26 cellular contexts compared by ENCODE assay signal in the genomic region with DNA sequence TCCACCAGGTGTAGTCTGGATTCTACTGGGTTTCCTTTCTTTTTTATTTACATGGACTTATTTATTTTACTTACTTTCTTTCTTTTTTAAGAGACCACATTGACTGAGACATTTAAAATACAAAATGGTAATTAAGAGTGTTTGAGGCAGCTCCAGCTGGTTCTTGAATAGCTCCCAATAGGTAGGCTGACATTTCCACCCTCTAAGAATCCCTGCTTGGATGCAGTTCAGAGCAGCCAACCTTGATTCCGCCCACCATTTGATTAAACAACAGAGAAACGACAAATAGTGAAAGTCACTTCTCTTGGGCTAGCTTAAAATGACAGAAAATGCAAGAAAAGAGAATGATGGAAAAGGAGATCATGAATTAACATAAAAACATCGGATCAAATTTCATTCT.
"Had no signal": no experiment of that assay in that cellular context is flagged by ENCODE, and none has a peak within 500 bp of the region (broad histone marks: within the 10 kb centered on the region; RNA-seq: fewer than 3 reads in every experiment).

No MANE protein-coding gene starts in this region.

- H3K4me2 ChIP-seq: PC-9 had no signal

- H3K27me3 ChIP-seq: MG63, Peyer's patch, SJCRH30 had no signal

- H3K9me3 ChIP-seq: MG63, Peyer's patch, SJCRH30 had no signal

- H3K36me3 ChIP-seq: MG63, Peyer's patch, SJCRH30 had no signal

- H3K4me1 ChIP-seq: Peyer's patch, SJCRH30 had no signal

- H3K4me3 ChIP-seq: MG63, PC-9, Peyer's patch, SJCRH30 had no signal

- DNase-seq: IMR-90; Karpas-422; KG1; MG63; NCI-H1092; NCI-H1105 treated with DMSO at 0.1 percent for 48 hours; NCI-H1417 treated with DMSO at 0.1 percent for 48 hours; NCI-H1694; NCI-H187 treated with DMSO at 0.1 percent for 48 hours; NCI-H2029 treated with DMSO at 0.1 percent for 48 hours; NCI-H2171; NCI-H345; NCI-H446 treated with DMSO at 0.1 percent for 48 hours; NCI-H510A treated with DMSO at 0.1 percent for 48 hours; NCI-H526; NCI-H748 treated with DMSO at 0.1 percent for 48 hours; NK-92 treated with Interleukin-12 subunit alpha and Interleukin-12 subunit beta, amount 100 ng/mL, for 24 hours; OCI-M1; PC-9; Peyer's patch; SHP77 treated with DMSO at 0.1 percent for 48 hours; SJCRH30; T-helper 1 cell; T-helper 17 cell had no signal

- H3K27ac ChIP-seq: PC-9, Peyer's patch, SJCRH30 had no signal

- H3K27ac Mint-ChIP-seq: T-helper 17 cell had no signal

- H3K4me3 Mint-ChIP-seq: T-helper 17 cell had no signal

- H3K4me1 Mint-ChIP-seq: T-helper 17 cell had no signal

- H2AFZ ChIP-seq: PC-9 had no signal

- ATAC-seq: HepG2, Right ventricle myocardium inferior, T-helper 17 cell had no signal

- H3K27me3 Mint-ChIP-seq: T-helper 17 cell had no signal
